ENCODE assay signal across 8 cellular contexts in genomic region chr12:120439646-120440247, GRCh38. TPM values are rescaled to one million over a fixed set of nuclear protein-coding genes. Genes with fewer than 3 reads are reported as not detected.
A peak's percentile ranks its signal among the peaks of the same experiment; 100 is the strongest.
DNase-seq lines count a peak whose midpoint lies in the region; ATAC-seq and TF ChIP-seq lines count a peak whose summit lies in the region.

No MANE protein-coding gene starts in this region.

- in situ Hi-C loops in SK-MEL-5 (cut with HindIII; ENCODE audit: low pct_unique_long_range_greater_than_20kb, low sequenced_read_pairs): no loop called here

- intact Hi-C loops in psoas muscle (cut with DNase I): loop anchor here in 1 of 2 donors (10.0 kb wide), 2 partner anchors 115 to 245 kb away; partner anchors contain the start of genes MLEC and PLA2G1B

- DNase-seq in DMS79 (lab: John Stamatoyannopoulos, UW): peak; percentile 14
- peak; percentile 79 for DNase-seq in SK-MEL-5 (ENCODE audit: low read depth, low spot score)
- DNase-seq in activated gamma-delta T cell treated with anti-CD3 and anti-CD28 coated beads, Interleukin-2, amount 50 U/mL, for 16 hours (ENCODE audit: low read depth): peak; percentile 65
- DNase-seq in germinal center (ENCODE audit: low spot score): peak; percentile 90
- peak; percentile 42 to 57 for DNase-seq in psoas muscle

- WGBS in psoas muscle, 3 donors: 19 to 26% (median 21%) methylated on average over 6 of the region's 6 CpGs

- H3K9me3 ChIP-seq in psoas muscle: no peaks in the 10 kb centered on the region

- peaks cover 19% of the 10 kb centered on the region for H3K4me1 ChIP-seq in psoas muscle

- ATAC-seq in psoas muscle (peak; percentile 48 to 66 (median 56)), HG03460 (IDR thresholded peaks at IDR 0.05; ENCODE audit: unreplicated experiment) (no peak), HG02763 (IDR thresholded peaks at IDR 0.05; ENCODE audit: unreplicated experiment) (no peak)

- peak; percentile 71 for TF ChIP-seq CTCF in LNCAP (IDR thresholded peaks at IDR 0.05)
- TF ChIP-seq CTCF in psoas muscle (IDR thresholded peaks at IDR 0.05): peak; percentile 52

- no peaks in the 10 kb centered on the region for H3K27me3 ChIP-seq in psoas muscle (ENCODE audit: insufficient read depth in 3 of 3, low read length in 2 of 3)

- peaks cover 5 to 56% of the 10 kb centered on the region in 2 donors for H3K36me3 ChIP-seq in psoas muscle (ENCODE audit: insufficient read depth in 1 of 2, low read depth in 1 of 2)

- peak overlapping the region; percentile 98 for H3K4me3 ChIP-seq in psoas muscle

- no peak overlapping the region for H3K27ac ChIP-seq in psoas muscle

RNA-seq across cellular contexts. Expression of gene COX6A1, which starts 1.8 kb away (rescaled TPM):
- 1,050 and 1,113 TPM in 2 replicates for total RNA-seq in SK-MEL-5 (2014; rRNA removed; shearing (Covaris generic))
- 619 and 1,199 TPM in 2 replicates for polyA plus RNA-seq in SK-MEL-5 (2015; cell fraction: cytosol; rRNA removed)
- 136 and 184 TPM in 2 replicates for polyA plus RNA-seq in SK-MEL-5 (2015; cell fraction: nucleus; rRNA removed)
- 10 to 100 TPM; 34.4 to 52.6 (median 38.5) TPM for total RNA-seq in psoas muscle
- polyA plus RNA-seq in psoas muscle: 100 to 1,000 TPM in 1 of 3 donors, 10 to 100 TPM in 2; 58.1 to 211 (median 96.6) TPM

RNA-seq across cellular contexts. Expression of gene TRIAP1, which starts 6.4 kb away (rescaled TPM):
- total RNA-seq in SK-MEL-5 (2014; rRNA removed; shearing (Covaris generic)): 39.3 and 45.1 TPM in 2 replicates
- 33.8 and 35.3 TPM in 2 replicates for polyA plus RNA-seq in SK-MEL-5 (2015; cell fraction: cytosol; rRNA removed)
- polyA plus RNA-seq in SK-MEL-5 (2015; cell fraction: nucleus; rRNA removed): 13.4 and 21.1 TPM in 2 replicates
- total RNA-seq in psoas muscle: 10 to 100 TPM; 24.4 to 37.3 (median 31.0) TPM
- 100 to 1,000 TPM in 1 of 3 donors, 10 to 100 TPM in 2; 42.8 to 111 (median 60.2) TPM for polyA plus RNA-seq in psoas muscle

RNA-seq across cellular contexts. Expression of gene GATC, which starts 6.5 kb away (rescaled TPM):
- 33.9 and 37.0 TPM in 2 replicates for total RNA-seq in SK-MEL-5 (2014; rRNA removed; shearing (Covaris generic))
- 19.4 and 22.7 TPM in 2 replicates for polyA plus RNA-seq in SK-MEL-5 (2015; cell fraction: cytosol; rRNA removed)
- polyA plus RNA-seq in SK-MEL-5 (2015; cell fraction: nucleus; rRNA removed): 17.9 and 25.3 TPM in 2 replicates
- total RNA-seq in psoas muscle: 10 to 100 TPM in 2 of 4 donors, 1 to 10 TPM in 2; 8.7 to 17.6 (median 10.1) TPM
- polyA plus RNA-seq in psoas muscle: 10 to 100 TPM in 1 of 3 donors, 1 to 10 TPM in 2; 6.4 to 16.5 (median 8.5) TPM

RNA-seq across cellular contexts. Expression of gene SRSF9, which starts 29.8 kb away (rescaled TPM):
- 179 and 229 TPM in 2 replicates for total RNA-seq in SK-MEL-5 (2014; rRNA removed; shearing (Covaris generic))
- polyA plus RNA-seq in SK-MEL-5 (2015; cell fraction: cytosol; rRNA removed): 222 and 240 TPM in 2 replicates
- polyA plus RNA-seq in SK-MEL-5 (2015; cell fraction: nucleus; rRNA removed): 320 and 361 TPM in 2 replicates
- 10 to 100 TPM; 24.9 to 34.8 (median 33.0) TPM for total RNA-seq in psoas muscle
- polyA plus RNA-seq in psoas muscle: 10 to 100 TPM; 26.4 to 53.8 (median 36.1) TPM

RNA-seq across cellular contexts. Expression of gene DYNLL1, which starts 56.2 kb away (rescaled TPM):
- total RNA-seq in SK-MEL-5 (2014; rRNA removed; shearing (Covaris generic)): 447 and 502 TPM in 2 replicates
- polyA plus RNA-seq in SK-MEL-5 (2015; cell fraction: cytosol; rRNA removed): 287 and 366 TPM in 2 replicates
- 120 and 144 TPM in 2 replicates for polyA plus RNA-seq in SK-MEL-5 (2015; cell fraction: nucleus; rRNA removed)
- total RNA-seq in psoas muscle: 100 to 1,000 TPM in 1 of 4 donors, 10 to 100 TPM in 3; 30.1 to 116 (median 68.2) TPM
- polyA plus RNA-seq in psoas muscle: 100 to 1,000 TPM in 2 of 3 donors, 10 to 100 TPM in 1; 62.0 to 155 (median 144) TPM

Comparison
In these comparisons a context has a peak if more than half of its experiments do, and no peak if none do; other contexts are left out.
1. DNase-seq: peak in every context shown above with its lines; median percentile 90 in germinal center; 79 in SK-MEL-5; 65 in activated gamma-delta T cell treated with anti-CD3 and anti-CD28 coated beads, Interleukin-2, amount 50 U/mL, for 16 hours; 50 in psoas muscle; 14 in DMS79.
2. ATAC-seq: peak in psoas muscle (4 of 4); none in HG03460 (single experiment) and HG02763 (single experiment).
3. RNA of gene COX6A1, which starts 1.8 kb away (total RNA-seq): 1,050 to 1,113 TPM in SK-MEL-5; 34.4 to 52.6 TPM in psoas muscle; every median in the first group is over 10 times any median in the second.